In the genomic region with DNA sequence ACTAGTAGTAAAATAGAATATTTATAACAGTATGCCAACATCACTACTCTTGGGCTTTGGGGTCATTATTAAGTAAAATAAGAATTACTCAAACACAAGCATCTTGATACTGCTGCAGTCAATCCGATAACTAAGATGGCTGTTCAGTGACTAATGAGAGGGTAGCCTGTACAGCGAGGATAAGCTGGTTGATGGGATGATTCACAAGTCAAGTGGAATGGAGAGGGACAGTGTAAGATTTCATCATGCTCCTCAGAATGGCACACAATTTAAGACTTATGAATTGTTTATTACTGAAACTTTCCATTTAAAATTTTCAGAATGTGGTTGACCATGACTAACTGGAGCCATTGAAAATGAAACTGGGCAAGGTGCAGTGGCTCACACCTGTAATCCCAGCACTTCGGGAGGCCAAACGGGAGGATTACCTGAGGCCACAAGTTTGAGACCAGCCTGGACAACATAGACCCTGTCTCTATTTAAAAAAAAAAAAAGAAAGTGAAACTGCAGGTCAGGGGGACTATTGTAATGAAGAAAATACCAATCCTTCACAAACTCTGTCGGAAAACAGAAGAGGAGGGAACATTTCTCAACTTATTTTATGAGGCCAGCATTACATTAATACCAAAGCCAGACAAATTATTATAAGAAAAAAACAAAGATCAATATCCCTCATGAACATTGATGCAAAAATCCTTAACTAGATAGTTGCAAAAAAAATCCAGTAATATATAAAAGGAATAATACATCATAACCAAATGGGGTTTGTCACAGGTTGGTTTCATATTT, we compare ENCODE assay signal across 1 cellular context.
TF ChIP-seq lines count a peak whose summit lies in the region.

No MANE protein-coding gene starts in this region.

TF ChIP-seq in K562, 482 proteins besides CTCF, POLR2A, EP300 and RAD21 (continued from another document and continues in another):
- TF ChIP-seq, protein P1, sequence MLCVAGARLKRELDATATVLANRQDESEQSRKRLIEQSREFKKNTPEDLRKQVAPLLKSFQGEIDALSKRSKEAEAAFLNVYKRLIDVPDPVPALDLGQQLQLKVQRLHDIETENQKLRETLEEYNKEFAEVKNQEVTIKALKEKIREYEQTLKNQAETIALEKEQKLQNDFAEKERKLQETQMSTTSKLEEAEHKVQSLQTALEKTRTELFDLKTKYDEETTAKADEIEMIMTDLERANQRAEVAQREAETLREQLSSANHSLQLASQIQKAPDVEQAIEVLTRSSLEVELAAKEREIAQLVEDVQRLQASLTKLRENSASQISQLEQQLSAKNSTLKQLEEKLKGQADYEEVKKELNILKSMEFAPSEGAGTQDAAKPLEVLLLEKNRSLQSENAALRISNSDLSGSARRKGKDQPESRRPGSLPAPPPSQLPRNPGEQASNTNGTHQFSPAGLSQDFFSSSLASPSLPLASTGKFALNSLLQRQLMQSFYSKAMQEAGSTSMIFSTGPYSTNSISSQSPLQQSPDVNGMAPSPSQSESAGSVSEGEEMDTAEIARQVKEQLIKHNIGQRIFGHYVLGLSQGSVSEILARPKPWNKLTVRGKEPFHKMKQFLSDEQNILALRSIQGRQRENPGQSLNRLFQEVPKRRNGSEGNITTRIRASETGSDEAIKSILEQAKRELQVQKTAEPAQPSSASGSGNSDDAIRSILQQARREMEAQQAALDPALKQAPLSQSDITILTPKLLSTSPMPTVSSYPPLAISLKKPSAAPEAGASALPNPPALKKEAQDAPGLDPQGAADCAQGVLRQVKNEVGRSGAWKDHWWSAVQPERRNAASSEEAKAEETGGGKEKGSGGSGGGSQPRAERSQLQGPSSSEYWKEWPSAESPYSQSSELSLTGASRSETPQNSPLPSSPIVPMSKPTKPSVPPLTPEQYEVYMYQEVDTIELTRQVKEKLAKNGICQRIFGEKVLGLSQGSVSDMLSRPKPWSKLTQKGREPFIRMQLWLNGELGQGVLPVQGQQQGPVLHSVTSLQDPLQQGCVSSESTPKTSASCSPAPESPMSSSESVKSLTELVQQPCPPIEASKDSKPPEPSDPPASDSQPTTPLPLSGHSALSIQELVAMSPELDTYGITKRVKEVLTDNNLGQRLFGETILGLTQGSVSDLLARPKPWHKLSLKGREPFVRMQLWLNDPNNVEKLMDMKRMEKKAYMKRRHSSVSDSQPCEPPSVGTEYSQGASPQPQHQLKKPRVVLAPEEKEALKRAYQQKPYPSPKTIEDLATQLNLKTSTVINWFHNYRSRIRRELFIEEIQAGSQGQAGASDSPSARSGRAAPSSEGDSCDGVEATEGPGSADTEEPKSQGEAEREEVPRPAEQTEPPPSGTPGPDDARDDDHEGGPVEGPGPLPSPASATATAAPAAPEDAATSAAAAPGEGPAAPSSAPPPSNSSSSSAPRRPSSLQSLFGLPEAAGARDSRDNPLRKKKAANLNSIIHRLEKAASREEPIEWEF (CRISPR knock-in tag; IDR thresholded peaks at IDR 0.05): no peak
- TF ChIP-seq SMAD3 (CRISPR knock-in tag; conservative IDR thresholded peaks at IDR 0.05) (peak; percentile 87), LEF1 (IDR thresholded peaks at IDR 0.05) (peak; percentile 86), CXXC5 (CRISPR knock-in tag; IDR thresholded peaks at IDR 0.05) (peak; percentile 52; the same call in 1 of the 2 replicates), ZNF384 (IDR thresholded peaks at IDR 0.05; ENCODE audit: low read depth, low read length) (peak; percentile 24; the same call in 1 of the 2 replicates), RBFOX2 (IDR thresholded peaks at IDR 0.05; ENCODE audit: low read depth, low read length) (peak; percentile 32; the same call in 1 of the 2 replicates), ZNF224 (CRISPR knock-in tag; IDR thresholded peaks at IDR 0.05) (no peak), ESRRA (IDR thresholded peaks at IDR 0.05; ENCODE audit: borderline replicate concordance, low read depth) (no peak), EP400 (IDR thresholded peaks at IDR 0.05) (peak; percentile 94), TCFL5 (CRISPR knock-in tag; conservative IDR thresholded peaks at IDR 0.05) (0 out of 2 replicates have a peak, but pooled peaks have one; percentile 12), ETS2 (tag; IDR thresholded peaks at IDR 0.05; ENCODE audit: borderline replicate concordance, poor library complexity, severe bottlenecking) (no peak), ZNF644 (tag; IDR thresholded peaks at IDR 0.05; ENCODE audit: low read depth) (peak; percentile 86), PHF8 (IDR thresholded peaks at IDR 0.05; ENCODE audit: borderline replicate concordance, low read length) (no peak), SREBF1 (IDR thresholded peaks at IDR 0.05; ENCODE audit: borderline replicate concordance, low read depth, low read length) (no peak), EHMT2 (IDR thresholded peaks at IDR 0.05) (peak; percentile 81; the same call in 1 of the 2 replicates), ILK (tag; IDR thresholded peaks at IDR 0.05; ENCODE audit: borderline replicate concordance, low read depth) (peak; percentile 51; the same call in 1 of the 2 replicates), MTA2 (IDR thresholded peaks at IDR 0.05; ENCODE audit: low read depth) (peak; percentile 85), TAF9B (IDR thresholded peaks at IDR 0.05; ENCODE audit: partially characterized antibody) (peak; percentile 44), FOXM1 (IDR thresholded peaks at IDR 0.05; ENCODE audit: low read depth) (peak; percentile 64; the same call in 1 of the 2 replicates), FOXM1 (CRISPR knock-in tag; IDR thresholded peaks at IDR 0.05; ENCODE audit: low read depth) (no peak), ZNF239 (CRISPR knock-in tag; IDR thresholded peaks at IDR 0.05) (peak; percentile 38; the same call in 1 of the 2 replicates), MTA3 (IDR thresholded peaks at IDR 0.05; ENCODE audit: borderline replicate concordance) (peak; percentile 71; the same call in 1 of the 2 replicates), SP1 (CRISPR knock-in tag; IDR thresholded peaks at IDR 0.05) (peak; percentile 59), MAFF (IDR thresholded peaks at IDR 0.05; ENCODE audit: low read length) (no peak), POLR2H (tag; IDR thresholded peaks at IDR 0.05; ENCODE audit: low read depth) (peak; percentile 76)
- TF ChIP-seq, protein P2, sequence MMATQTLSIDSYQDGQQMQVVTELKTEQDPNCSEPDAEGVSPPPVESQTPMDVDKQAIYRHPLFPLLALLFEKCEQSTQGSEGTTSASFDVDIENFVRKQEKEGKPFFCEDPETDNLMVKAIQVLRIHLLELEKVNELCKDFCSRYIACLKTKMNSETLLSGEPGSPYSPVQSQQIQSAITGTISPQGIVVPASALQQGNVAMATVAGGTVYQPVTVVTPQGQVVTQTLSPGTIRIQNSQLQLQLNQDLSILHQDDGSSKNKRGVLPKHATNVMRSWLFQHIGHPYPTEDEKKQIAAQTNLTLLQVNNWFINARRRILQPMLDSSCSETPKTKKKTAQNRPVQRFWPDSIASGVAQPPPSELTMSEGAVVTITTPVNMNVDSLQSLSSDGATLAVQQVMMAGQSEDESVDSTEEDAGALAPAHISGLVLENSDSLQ (IDR thresholded peaks at IDR 0.05): peak; percentile 74
- TF ChIP-seq, protein P3, sequence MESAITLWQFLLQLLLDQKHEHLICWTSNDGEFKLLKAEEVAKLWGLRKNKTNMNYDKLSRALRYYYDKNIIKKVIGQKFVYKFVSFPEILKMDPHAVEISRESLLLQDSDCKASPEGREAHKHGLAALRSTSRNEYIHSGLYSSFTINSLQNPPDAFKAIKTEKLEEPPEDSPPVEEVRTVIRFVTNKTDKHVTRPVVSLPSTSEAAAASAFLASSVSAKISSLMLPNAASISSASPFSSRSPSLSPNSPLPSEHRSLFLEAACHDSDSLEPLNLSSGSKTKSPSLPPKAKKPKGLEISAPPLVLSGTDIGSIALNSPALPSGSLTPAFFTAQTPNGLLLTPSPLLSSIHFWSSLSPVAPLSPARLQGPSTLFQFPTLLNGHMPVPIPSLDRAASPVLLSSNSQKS (CRISPR knock-in tag; IDR thresholded peaks at IDR 0.05): no peak
- TF ChIP-seq, protein P4, sequence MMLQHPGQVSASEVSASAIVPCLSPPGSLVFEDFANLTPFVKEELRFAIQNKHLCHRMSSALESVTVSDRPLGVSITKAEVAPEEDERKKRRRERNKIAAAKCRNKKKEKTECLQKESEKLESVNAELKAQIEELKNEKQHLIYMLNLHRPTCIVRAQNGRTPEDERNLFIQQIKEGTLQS (IDR thresholded peaks at IDR 0.05): peak; percentile 100
- TF ChIP-seq, protein P4 (CRISPR knock-in tag; conservative IDR thresholded peaks at IDR 0.05): peak; percentile 95
- TF ChIP-seq, protein P5, sequence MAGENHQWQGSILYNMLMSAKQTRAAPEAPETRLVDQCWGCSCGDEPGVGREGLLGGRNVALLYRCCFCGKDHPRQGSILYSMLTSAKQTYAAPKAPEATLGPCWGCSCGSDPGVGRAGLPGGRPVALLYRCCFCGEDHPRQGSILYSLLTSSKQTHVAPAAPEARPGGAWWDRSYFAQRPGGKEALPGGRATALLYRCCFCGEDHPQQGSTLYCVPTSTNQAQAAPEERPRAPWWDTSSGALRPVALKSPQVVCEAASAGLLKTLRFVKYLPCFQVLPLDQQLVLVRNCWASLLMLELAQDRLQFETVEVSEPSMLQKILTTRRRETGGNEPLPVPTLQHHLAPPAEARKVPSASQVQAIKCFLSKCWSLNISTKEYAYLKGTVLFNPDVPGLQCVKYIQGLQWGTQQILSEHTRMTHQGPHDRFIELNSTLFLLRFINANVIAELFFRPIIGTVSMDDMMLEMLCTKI (IDR thresholded peaks at IDR 0.05; ENCODE audit: partially characterized antibody): no peak
- TF ChIP-seq, protein P6, sequence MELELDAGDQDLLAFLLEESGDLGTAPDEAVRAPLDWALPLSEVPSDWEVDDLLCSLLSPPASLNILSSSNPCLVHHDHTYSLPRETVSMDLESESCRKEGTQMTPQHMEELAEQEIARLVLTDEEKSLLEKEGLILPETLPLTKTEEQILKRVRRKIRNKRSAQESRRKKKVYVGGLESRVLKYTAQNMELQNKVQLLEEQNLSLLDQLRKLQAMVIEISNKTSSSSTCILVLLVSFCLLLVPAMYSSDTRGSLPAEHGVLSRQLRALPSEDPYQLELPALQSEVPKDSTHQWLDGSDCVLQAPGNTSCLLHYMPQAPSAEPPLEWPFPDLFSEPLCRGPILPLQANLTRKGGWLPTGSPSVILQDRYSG (tag; conservative IDR thresholded peaks at IDR 0.05; ENCODE audit: low read depth): peak; percentile 63; the same call in 1 of the 2 replicates
- TF ChIP-seq, protein P7, sequence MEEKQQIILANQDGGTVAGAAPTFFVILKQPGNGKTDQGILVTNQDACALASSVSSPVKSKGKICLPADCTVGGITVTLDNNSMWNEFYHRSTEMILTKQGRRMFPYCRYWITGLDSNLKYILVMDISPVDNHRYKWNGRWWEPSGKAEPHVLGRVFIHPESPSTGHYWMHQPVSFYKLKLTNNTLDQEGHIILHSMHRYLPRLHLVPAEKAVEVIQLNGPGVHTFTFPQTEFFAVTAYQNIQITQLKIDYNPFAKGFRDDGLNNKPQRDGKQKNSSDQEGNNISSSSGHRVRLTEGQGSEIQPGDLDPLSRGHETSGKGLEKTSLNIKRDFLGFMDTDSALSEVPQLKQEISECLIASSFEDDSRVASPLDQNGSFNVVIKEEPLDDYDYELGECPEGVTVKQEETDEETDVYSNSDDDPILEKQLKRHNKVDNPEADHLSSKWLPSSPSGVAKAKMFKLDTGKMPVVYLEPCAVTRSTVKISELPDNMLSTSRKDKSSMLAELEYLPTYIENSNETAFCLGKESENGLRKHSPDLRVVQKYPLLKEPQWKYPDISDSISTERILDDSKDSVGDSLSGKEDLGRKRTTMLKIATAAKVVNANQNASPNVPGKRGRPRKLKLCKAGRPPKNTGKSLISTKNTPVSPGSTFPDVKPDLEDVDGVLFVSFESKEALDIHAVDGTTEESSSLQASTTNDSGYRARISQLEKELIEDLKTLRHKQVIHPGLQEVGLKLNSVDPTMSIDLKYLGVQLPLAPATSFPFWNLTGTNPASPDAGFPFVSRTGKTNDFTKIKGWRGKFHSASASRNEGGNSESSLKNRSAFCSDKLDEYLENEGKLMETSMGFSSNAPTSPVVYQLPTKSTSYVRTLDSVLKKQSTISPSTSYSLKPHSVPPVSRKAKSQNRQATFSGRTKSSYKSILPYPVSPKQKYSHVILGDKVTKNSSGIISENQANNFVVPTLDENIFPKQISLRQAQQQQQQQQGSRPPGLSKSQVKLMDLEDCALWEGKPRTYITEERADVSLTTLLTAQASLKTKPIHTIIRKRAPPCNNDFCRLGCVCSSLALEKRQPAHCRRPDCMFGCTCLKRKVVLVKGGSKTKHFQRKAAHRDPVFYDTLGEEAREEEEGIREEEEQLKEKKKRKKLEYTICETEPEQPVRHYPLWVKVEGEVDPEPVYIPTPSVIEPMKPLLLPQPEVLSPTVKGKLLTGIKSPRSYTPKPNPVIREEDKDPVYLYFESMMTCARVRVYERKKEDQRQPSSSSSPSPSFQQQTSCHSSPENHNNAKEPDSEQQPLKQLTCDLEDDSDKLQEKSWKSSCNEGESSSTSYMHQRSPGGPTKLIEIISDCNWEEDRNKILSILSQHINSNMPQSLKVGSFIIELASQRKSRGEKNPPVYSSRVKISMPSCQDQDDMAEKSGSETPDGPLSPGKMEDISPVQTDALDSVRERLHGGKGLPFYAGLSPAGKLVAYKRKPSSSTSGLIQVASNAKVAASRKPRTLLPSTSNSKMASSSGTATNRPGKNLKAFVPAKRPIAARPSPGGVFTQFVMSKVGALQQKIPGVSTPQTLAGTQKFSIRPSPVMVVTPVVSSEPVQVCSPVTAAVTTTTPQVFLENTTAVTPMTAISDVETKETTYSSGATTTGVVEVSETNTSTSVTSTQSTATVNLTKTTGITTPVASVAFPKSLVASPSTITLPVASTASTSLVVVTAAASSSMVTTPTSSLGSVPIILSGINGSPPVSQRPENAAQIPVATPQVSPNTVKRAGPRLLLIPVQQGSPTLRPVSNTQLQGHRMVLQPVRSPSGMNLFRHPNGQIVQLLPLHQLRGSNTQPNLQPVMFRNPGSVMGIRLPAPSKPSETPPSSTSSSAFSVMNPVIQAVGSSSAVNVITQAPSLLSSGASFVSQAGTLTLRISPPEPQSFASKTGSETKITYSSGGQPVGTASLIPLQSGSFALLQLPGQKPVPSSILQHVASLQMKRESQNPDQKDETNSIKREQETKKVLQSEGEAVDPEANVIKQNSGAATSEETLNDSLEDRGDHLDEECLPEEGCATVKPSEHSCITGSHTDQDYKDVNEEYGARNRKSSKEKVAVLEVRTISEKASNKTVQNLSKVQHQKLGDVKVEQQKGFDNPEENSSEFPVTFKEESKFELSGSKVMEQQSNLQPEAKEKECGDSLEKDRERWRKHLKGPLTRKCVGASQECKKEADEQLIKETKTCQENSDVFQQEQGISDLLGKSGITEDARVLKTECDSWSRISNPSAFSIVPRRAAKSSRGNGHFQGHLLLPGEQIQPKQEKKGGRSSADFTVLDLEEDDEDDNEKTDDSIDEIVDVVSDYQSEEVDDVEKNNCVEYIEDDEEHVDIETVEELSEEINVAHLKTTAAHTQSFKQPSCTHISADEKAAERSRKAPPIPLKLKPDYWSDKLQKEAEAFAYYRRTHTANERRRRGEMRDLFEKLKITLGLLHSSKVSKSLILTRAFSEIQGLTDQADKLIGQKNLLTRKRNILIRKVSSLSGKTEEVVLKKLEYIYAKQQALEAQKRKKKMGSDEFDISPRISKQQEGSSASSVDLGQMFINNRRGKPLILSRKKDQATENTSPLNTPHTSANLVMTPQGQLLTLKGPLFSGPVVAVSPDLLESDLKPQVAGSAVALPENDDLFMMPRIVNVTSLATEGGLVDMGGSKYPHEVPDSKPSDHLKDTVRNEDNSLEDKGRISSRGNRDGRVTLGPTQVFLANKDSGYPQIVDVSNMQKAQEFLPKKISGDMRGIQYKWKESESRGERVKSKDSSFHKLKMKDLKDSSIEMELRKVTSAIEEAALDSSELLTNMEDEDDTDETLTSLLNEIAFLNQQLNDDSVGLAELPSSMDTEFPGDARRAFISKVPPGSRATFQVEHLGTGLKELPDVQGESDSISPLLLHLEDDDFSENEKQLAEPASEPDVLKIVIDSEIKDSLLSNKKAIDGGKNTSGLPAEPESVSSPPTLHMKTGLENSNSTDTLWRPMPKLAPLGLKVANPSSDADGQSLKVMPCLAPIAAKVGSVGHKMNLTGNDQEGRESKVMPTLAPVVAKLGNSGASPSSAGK (IDR thresholded peaks at IDR 0.05): 0 out of 2 replicates have a peak, but pooled peaks have one; percentile 12
